13 cellular contexts compared by ENCODE assay signal in genomic region chr6:32108727-32109113, GRCh38. TPM values are rescaled to one million over a fixed set of nuclear protein-coding genes. Genes with fewer than 3 reads are reported as not detected.
A peak's percentile ranks its signal among the peaks of the same experiment; 100 is the strongest.
DNase-seq lines count a peak whose midpoint lies in the region; ATAC-seq, FAIRE-seq and TF ChIP-seq lines count a peak whose summit lies in the region.
"Had no signal": no experiment of that assay in that cellular context is flagged by ENCODE, and none has a peak within 500 bp of the region (broad histone marks: within the 10 kb centered on the region; RNA-seq: fewer than 3 reads in every experiment).

No MANE protein-coding gene starts in this region.

- H3K4me3 Mint-ChIP-seq in Caco-2 (ENCODE audit: unreplicated experiment): peak overlapping the region; percentile 41

- H3K27me3 ChIP-seq in Caco-2 (replicated peaks; ENCODE audit: control insufficient read depth, insufficient read depth, low read length) (no peaks in the 10 kb centered on the region), ascending aorta (no peaks in the 10 kb centered on the region), keratinocyte (ENCODE audit: control insufficient read depth, extremely low read depth, insufficient read depth, low read length) (peaks cover 9% of the 10 kb centered on the region)

- H2AFZ ChIP-seq in keratinocyte (ENCODE audit: control insufficient read depth, low read length): no peak overlapping the region

- in situ Hi-C loops in ACHN (cut with HindIII; ENCODE audit: low pct_ligation_motif_present, low pct_unique_long_range_greater_than_20kb, low sequenced_read_pairs): no loop called here

- intact Hi-C loops in Caco-2 (cut with micrococcal nuclease; ENCODE audit: unreplicated experiment): no loop called here
- intact Hi-C loops in ascending aorta (cut with DNase I): loop anchor here (1.0 kb wide), 1 partner anchor 15 kb away; no protein-coding TSS in a partner anchor

- peak overlapping the region; percentile 68 to 81 for H3K27ac ChIP-seq in ascending aorta
- no peak overlapping the region for H3K27ac ChIP-seq in keratinocyte (ENCODE audit: control insufficient read depth, insufficient read depth, low read length)

- H3K36me3 Mint-ChIP-seq in Caco-2 (ENCODE audit: insufficient read depth, unreplicated experiment): peaks cover 14% of the 10 kb centered on the region

- H3K27ac Mint-ChIP-seq in Caco-2 (ENCODE audit: unreplicated experiment): peak overlapping the region; percentile 47
- H3K27ac Mint-ChIP-seq: CD14-positive monocyte had no signal

- H3K4me3 ChIP-seq in Caco-2 (ENCODE audit: low read depth, low read length) (no peak overlapping the region), ascending aorta (peak overlapping the region; percentile 42 to 58), keratinocyte (ENCODE audit: control insufficient read depth in 2 of 3, extremely low read depth in 1 of 3, insufficient read depth in 2 of 3, low read depth in 1 of 3, low read length in 3 of 3) (no peak overlapping the region)

- peaks cover 22% of the 10 kb centered on the region for H3K4me1 Mint-ChIP-seq in Caco-2 (ENCODE audit: low read depth, unreplicated experiment)

- no peaks in the 10 kb centered on the region for H3K79me2 ChIP-seq in keratinocyte (ENCODE audit: control insufficient read depth, insufficient read depth, low read length)

- H3K4me1 ChIP-seq in Caco-2 (peaks cover 15% of the 10 kb centered on the region), ascending aorta (peaks cover 14 to 57% of the 10 kb centered on the region in 2 donors), keratinocyte (ENCODE audit: control insufficient read depth, extremely low read depth, insufficient read depth, low read length) (peaks cover 19% of the 10 kb centered on the region)

- H3K9me3 ChIP-seq in Caco-2 (no peaks in the 10 kb centered on the region), ascending aorta (no peaks in the 10 kb centered on the region), keratinocyte (ENCODE audit: control insufficient read depth, low read depth, low read length) (no peaks in the 10 kb centered on the region)

- FAIRE-seq in keratinocyte (lab: Jason Lieb, UNC): no peak
- FAIRE-seq in frontal cortex (lab: Jason Lieb, UNC): no peak

- H3K9me3 Mint-ChIP-seq in Caco-2 (ENCODE audit: unreplicated experiment): no peaks in the 10 kb centered on the region

- dilution Hi-C loops in keratinocyte (cut with MboI; ENCODE audit: extremely low pct_ligation_motif_present, low sequenced_read_pairs): no loop called here

- DNase-seq in Caco-2: no peak
- DNase-seq in ascending aorta (ENCODE audit: low spot score in 2 of 2): no peak
- DNase-seq in keratinocyte (ENCODE audit: low read depth, low spot score): no peak
- peak; percentile 23 for DNase-seq in retina
- no peak for DNase-seq in frontal cortex (ENCODE audit: low spot score in 2 of 2)
- no peak for DNase-seq in NCI-H345 treated with DMSO at 0.1 percent for 48 hours (lab: John Stamatoyannopoulos, UW; ENCODE audit: unreplicated experiment)
- no peak for DNase-seq in ACHN
- DNase-seq: activated CD4-positive, alpha-beta T cell treated with anti-CD3 and anti-CD28 coated beads for 48 hours; naive B cell; NCI-H187 treated with DMSO at 0.1 percent for 48 hours had no signal

- H4K20me1 ChIP-seq in keratinocyte (ENCODE audit: control insufficient read depth, extremely low read depth, insufficient read depth, low read length): no peaks in the 10 kb centered on the region

- peak overlapping the region; percentile 41 for H3K4me2 ChIP-seq in keratinocyte (ENCODE audit: control insufficient read depth, extremely low read depth, insufficient read depth, low read depth, low read length)

- no peaks in the 10 kb centered on the region for H3K27me3 Mint-ChIP-seq in Caco-2 (ENCODE audit: insufficient read depth, unreplicated experiment)

- no peaks in the 10 kb centered on the region for H3K36me3 ChIP-seq in Caco-2 (ENCODE audit: control insufficient read depth, insufficient read depth, low read length)
- no peaks in the 10 kb centered on the region for H3K36me3 ChIP-seq in ascending aorta
- peaks cover 2 to 5% of the 10 kb centered on the region in 2 experiments for H3K36me3 ChIP-seq in keratinocyte (ENCODE audit: control insufficient read depth in 2 of 2, extremely low read depth in 1 of 2, insufficient read depth in 2 of 2, low read length in 2 of 2)

- CTCF ChIA-PET in Caco-2 (lab: Charles Lee): interaction anchor here (0.8 kb wide), 1 partner anchor 8 kb away, joined by 4 read pairs; no protein-coding TSS in a partner anchor

- H3K9me1 ChIP-seq in keratinocyte (ENCODE audit: control insufficient read depth, extremely low read depth, insufficient read depth, low read length): no peaks in the 10 kb centered on the region

- TF ChIP-seq CTCF in Caco-2 (IDR thresholded peaks at IDR 0.05; ENCODE audit: insufficient read depth in 1 of 2, low read depth in 1 of 2, low read length in 1 of 2, severe bottlenecking in 1 of 2, unreplicated experiment in 1 of 2) (no peak), ascending aorta (IDR thresholded peaks at IDR 0.05) (no peak), keratinocyte (optimal IDR thresholded peaks at IDR 0.05 in 1 of 3, IDR thresholded peaks at IDR 0.05 in 1 of 3, conservative IDR thresholded peaks at IDR 0.05 in 1 of 3; ENCODE audit: extremely low read depth in 1 of 3, insufficient read depth in 2 of 3, low read length in 3 of 3) (no peak)

- H3K9ac ChIP-seq in keratinocyte (ENCODE audit: control insufficient read depth, extremely low read depth, insufficient read depth, low read length): no peak overlapping the region

- no peak for ATAC-seq in GM18873 (IDR thresholded peaks at IDR 0.05; ENCODE audit: low FRiP score, unreplicated experiment)

- no TSS peak for BruUV-seq in Caco-2 (replicated peaks; lab: Mats Ljungman, UMichigan)

- POLR2A ChIA-PET in Caco-2 (lab: Charles Lee): no interaction called here

RNA-seq across cellular contexts. Expression of gene TNXB, which starts 0.4 kb away (rescaled TPM):
- total RNA-seq in Caco-2 (2022) (2.7 and 3.9 TPM in 2 replicates), ascending aorta (493 TPM), frontal cortex (4.5 TPM)
- 0.02 to 0.25 TPM (median 0.06 TPM) in 3 replicates for polyA plus RNA-seq in keratinocyte
- polyA plus RNA-seq in keratinocyte (2011; ENCODE audit: low read depth): 1.2 TPM
- polyA plus RNA-seq in keratinocyte (2011; cell fraction: cytosol; rRNA removed): 0.01 TPM in 2 replicates
- polyA plus RNA-seq in keratinocyte (2011; cell fraction: nucleus; rRNA removed): 0.22 and 0.29 TPM in 2 replicates
- 0.17 and 1.5 TPM in 2 replicates for polyA plus RNA-seq in keratinocyte (2012; ENCODE audit: low replicate concordance)
- polyA minus RNA-seq in keratinocyte: under 0.01 to 0.43 TPM (median 0.30 TPM) in 3 replicates
- not detected for polyA minus RNA-seq in keratinocyte (2011; cell fraction: cytosol; rRNA and poly(A)+ RNA removed)
- polyA minus RNA-seq in keratinocyte (2011; cell fraction: nucleus; rRNA and poly(A)+ RNA removed): 0.39 and 0.95 TPM in 2 replicates
- total RNA-seq: HT-29 had no signal
- polyA plus RNA-seq: CD14-positive monocyte had no signal

RNA-seq across cellular contexts. Expression of gene ATF6B, which starts 19.3 kb away (rescaled TPM):
- 61.5 and 64.9 TPM in 2 replicates for total RNA-seq in Caco-2 (2022)
- total RNA-seq in ascending aorta: 123 TPM
- polyA plus RNA-seq in keratinocyte: 30.4 to 51.2 TPM (median 37.9 TPM) in 3 replicates
- polyA plus RNA-seq in keratinocyte (2011; ENCODE audit: low read depth): 35.1 TPM
- polyA plus RNA-seq in keratinocyte (2011; cell fraction: cytosol; rRNA removed): 23.5 and 24.3 TPM in 2 replicates
- 132 and 149 TPM in 2 replicates for polyA plus RNA-seq in keratinocyte (2011; cell fraction: nucleus; rRNA removed)
- 46.0 and 46.4 TPM in 2 replicates for polyA plus RNA-seq in keratinocyte (2012; ENCODE audit: low replicate concordance)
- 29.9 to 82.1 TPM (median 35.2 TPM) in 3 replicates for polyA minus RNA-seq in keratinocyte
- 23.4 TPM for polyA minus RNA-seq in keratinocyte (2011; cell fraction: cytosol; rRNA and poly(A)+ RNA removed)
- polyA minus RNA-seq in keratinocyte (2011; cell fraction: nucleus; rRNA and poly(A)+ RNA removed): 42.1 and 71.6 TPM in 2 replicates
- total RNA-seq in frontal cortex: 13.0 TPM

RNA-seq across cellular contexts. Expression of gene FKBPL, which starts 21.4 kb away (rescaled TPM):
- total RNA-seq in Caco-2 (2022) (8.9 and 9.1 TPM in 2 replicates), ascending aorta (not detected), frontal cortex (4.5 TPM)
- polyA plus RNA-seq in keratinocyte: 4.2 to 5.6 TPM (median 4.9 TPM) in 3 replicates
- 1.9 TPM for polyA plus RNA-seq in keratinocyte (2011; ENCODE audit: low read depth)
- polyA plus RNA-seq in keratinocyte (2011; cell fraction: cytosol; rRNA removed): 2.7 and 3.7 TPM in 2 replicates
- polyA plus RNA-seq in keratinocyte (2011; cell fraction: nucleus; rRNA removed): 4.7 and 5.5 TPM in 2 replicates
- 5.9 and 8.6 TPM in 2 replicates for polyA plus RNA-seq in keratinocyte (2012; ENCODE audit: low replicate concordance)
- 2.2 to 6.9 TPM (median 3.8 TPM) in 3 replicates for polyA minus RNA-seq in keratinocyte
- 1.9 TPM for polyA minus RNA-seq in keratinocyte (2011; cell fraction: cytosol; rRNA and poly(A)+ RNA removed)
- polyA minus RNA-seq in keratinocyte (2011; cell fraction: nucleus; rRNA and poly(A)+ RNA removed): 0.93 and 1.8 TPM in 2 replicates

RNA-seq across cellular contexts. Expression of gene PRRT1, which starts 43.0 kb away (rescaled TPM):
- total RNA-seq in Caco-2 (2022) (2.0 and 3.6 TPM in 2 replicates), ascending aorta (1.4 TPM), frontal cortex (0.41 TPM)
- 0.09 to 0.17 TPM (median 0.09 TPM) in 3 replicates for polyA plus RNA-seq in keratinocyte
- polyA plus RNA-seq in keratinocyte (2011; ENCODE audit: low read depth): 0.39 TPM
- polyA plus RNA-seq in keratinocyte (2011; cell fraction: cytosol; rRNA removed): 0.05 and 0.08 TPM in 2 replicates
- polyA plus RNA-seq in keratinocyte (2011; cell fraction: nucleus; rRNA removed): 0.74 and 1.0 TPM in 2 replicates
- 0.38 and 0.66 TPM in 2 replicates for polyA plus RNA-seq in keratinocyte (2012; ENCODE audit: low replicate concordance)
- polyA minus RNA-seq in keratinocyte: not detected in 3 replicates
- not detected for polyA minus RNA-seq in keratinocyte (2011; cell fraction: cytosol; rRNA and poly(A)+ RNA removed)
- not detected in 2 replicates for polyA minus RNA-seq in keratinocyte (2011; cell fraction: nucleus; rRNA and poly(A)+ RNA removed)
- total RNA-seq: HT-29 had no signal
- polyA plus RNA-seq: CD14-positive monocyte had no signal

RNA-seq across cellular contexts. Expression of gene PPT2, which starts 45.2 kb away (rescaled TPM):
- total RNA-seq in Caco-2 (2022) (80.8 and 92.5 TPM in 2 replicates), ascending aorta (839 TPM), frontal cortex (9.8 TPM)
- polyA plus RNA-seq in keratinocyte: 15.0 to 21.0 TPM (median 15.6 TPM) in 3 replicates
- 2.6 TPM for polyA plus RNA-seq in keratinocyte (2011; ENCODE audit: low read depth)
- polyA plus RNA-seq in keratinocyte (2011; cell fraction: cytosol; rRNA removed): 10.4 and 11.0 TPM in 2 replicates
- polyA plus RNA-seq in keratinocyte (2011; cell fraction: nucleus; rRNA removed): 34.1 and 43.3 TPM in 2 replicates
- 9.0 and 18.8 TPM in 2 replicates for polyA plus RNA-seq in keratinocyte (2012; ENCODE audit: low replicate concordance)
- 10.8 to 14.1 TPM (median 12.3 TPM) in 3 replicates for polyA minus RNA-seq in keratinocyte
- polyA minus RNA-seq in keratinocyte (2011; cell fraction: cytosol; rRNA and poly(A)+ RNA removed): 11.5 TPM
- 11.8 and 23.7 TPM in 2 replicates for polyA minus RNA-seq in keratinocyte (2011; cell fraction: nucleus; rRNA and poly(A)+ RNA removed)

Comparison
In these comparisons a context has a peak if more than half of its experiments do, and no peak if none do; other contexts are left out.
1. H3K4me3 ChIP-seq: peak in ascending aorta (2 of 2); none in Caco-2 (single experiment) and keratinocyte (0 of 3).
2. RNA of gene TNXB, which starts 0.4 kb away (total RNA-seq): 493 TPM in ascending aorta (single experiment); 4.5 TPM in frontal cortex (single experiment) and 2.7 to 3.9 TPM in Caco-2; every median in the first group is over 10 times any median in the second.